1 cellular context compared by ENCODE assay signal in genomic region chr7:137961200-137962177, GRCh38.
TF ChIP-seq lines count a peak whose summit lies in the region.

No MANE protein-coding gene starts in this region.

TF ChIP-seq in K562, 482 proteins besides CTCF, POLR2A, EP300 and RAD21 (continued from another document and continues in another):
- TF ChIP-seq FOXK1 (CRISPR knock-in tag; IDR thresholded peaks at IDR 0.05; ENCODE audit: borderline replicate concordance) (0 out of 2 replicates have a peak, but pooled peaks have one; percentile 41), MBD2 (IDR thresholded peaks at IDR 0.05; ENCODE audit: borderline replicate concordance, low read depth) (no peak), MTA2 (IDR thresholded peaks at IDR 0.05; ENCODE audit: low read depth) (no peak), PURB (CRISPR knock-in tag; IDR thresholded peaks at IDR 0.05; ENCODE audit: low read depth) (no peak), ASH1L (IDR thresholded peaks at IDR 0.05; ENCODE audit: borderline replicate concordance, low read depth, partially characterized antibody) (no peak), ZBTB12 (CRISPR knock-in tag; IDR thresholded peaks at IDR 0.05) (no peak), DEAF1 (CRISPR knock-in tag; IDR thresholded peaks at IDR 0.05) (no peak), CC2D1A (IDR thresholded peaks at IDR 0.05) (no peak), VEZF1 (CRISPR knock-in tag; IDR thresholded peaks at IDR 0.05) (peak; percentile 83), KLF6 (CRISPR knock-in tag; IDR thresholded peaks at IDR 0.05; ENCODE audit: borderline replicate concordance) (no peak), SIX5 (IDR thresholded peaks at IDR 0.05; ENCODE audit: borderline replicate concordance in 1 of 2, insufficient read depth in 1 of 2, low read depth in 1 of 2, low read length in 2 of 2) (no peak), CHD7 (IDR thresholded peaks at IDR 0.05; ENCODE audit: low read depth, low read length) (no peak), ATF3 (IDR thresholded peaks at IDR 0.05) (peak; percentile 38; the same call in 1 of the 2 replicates), ATF3 (CRISPR knock-in tag; conservative IDR thresholded peaks at IDR 0.05) (no peak), ZNF740 (CRISPR knock-in tag; IDR thresholded peaks at IDR 0.05) (no peak), ZNF740 (tag; IDR thresholded peaks at IDR 0.05) (no peak), MTA3 (IDR thresholded peaks at IDR 0.05; ENCODE audit: borderline replicate concordance) (no peak), ZFP30 (CRISPR knock-in tag; IDR thresholded peaks at IDR 0.05; ENCODE audit: borderline replicate concordance) (no peak), ZNF224 (CRISPR knock-in tag; IDR thresholded peaks at IDR 0.05) (no peak), TFE3 (CRISPR knock-in tag; IDR thresholded peaks at IDR 0.05) (no peak), PKNOX1 (IDR thresholded peaks at IDR 0.05) (no peak), NEUROD1 (IDR thresholded peaks at IDR 0.05; ENCODE audit: borderline replicate concordance, low read depth, low read length, partially characterized antibody) (no peak), HDGF (IDR thresholded peaks at IDR 0.05) (no peak), ZNF780A (CRISPR knock-in tag; IDR thresholded peaks at IDR 0.05) (no peak), LEF1 (IDR thresholded peaks at IDR 0.05) (no peak), ZNF431 (CRISPR knock-in tag; IDR thresholded peaks at IDR 0.05) (no peak), ARID2 (IDR thresholded peaks at IDR 0.05) (no peak), STAT6 (CRISPR knock-in tag; IDR thresholded peaks at IDR 0.05) (no peak), LCOR (CRISPR knock-in tag; IDR thresholded peaks at IDR 0.05) (no peak), THRB (CRISPR knock-in tag; conservative IDR thresholded peaks at IDR 0.05) (no peak), SMARCB1 (IDR thresholded peaks at IDR 0.05; ENCODE audit: insufficient read length, low read depth) (peak; percentile 48), IRF2 (CRISPR knock-in tag; IDR thresholded peaks at IDR 0.05) (no peak)
